ENCODE assay signal across 14 cellular contexts in genomic region chr13:46622013-46622917, GRCh38.
DNase-seq lines count a peak whose midpoint lies in the region; ATAC-seq and TF ChIP-seq lines count a peak whose summit lies in the region.
"Had no signal": no experiment of that assay in that cellular context is flagged by ENCODE, and none has a peak within 500 bp of the region (broad histone marks: within the 10 kb centered on the region; RNA-seq: fewer than 3 reads in every experiment).

No MANE protein-coding gene starts in this region.

- in situ Hi-C loops in G401 (cut with HindIII; ENCODE audit: low sequenced_read_pairs), result no loop called here

- DNase-seq in G401 (ENCODE audit: low spot score) (peak; percentile 46), NCI-H146 (lab: John Stamatoyannopoulos, UW) (peak; percentile 69), coronary artery (ENCODE audit: low spot score) (no peak), cerebellar nuclear complex (lab: John Stamatoyannopoulos, UW) (no peak), WTC11 (ENCODE audit: low spot score) (no peak)
- DNase-seq: activated CD4-positive, CD25-positive, alpha-beta regulatory T cell treated with anti-CD3 and anti-CD28 coated beads, Interleukin-2, amount 50 U/mL, for 72 hours; activated T-cell treated with anti-CD3 and anti-CD28 coated beads, Interleukin-2, amount 50 U/mL, for 24 hours; NCI-H510A; stimulated activated CD4-positive, alpha-beta T cell treated with anti-CD3 and anti-CD28 coated beads, Interleukin-4, amount 100 ng/mL, for 1 hour had no signal

- CTCF ChIA-PET in WTC11 (lab: Charles Lee), result interaction anchor here (0.6 to 2.7 kb wide), 7 partner anchors 15 to 125 kb away, joined by 3 to 10 read pairs (median 3); no protein-coding TSS in a partner anchor

- POLR2A ChIA-PET in WTC11 (lab: Charles Lee), result no interaction called here

- H3K27me3 Mint-ChIP-seq in nephron (ENCODE audit: low read depth) (no peaks in the 10 kb centered on the region), WTC11 (ENCODE audit: low read depth) (no peaks in the 10 kb centered on the region)
- H3K27me3 Mint-ChIP-seq: activated T-cell treated with anti-CD3 and anti-CD28 coated beads, Interleukin-2, amount 50 U/mL, for 24 hours; stimulated activated naive CD8-positive, alpha-beta T cell treated with anti-CD3 and anti-CD28 coated beads, Interleukin-15, Interleukin-2, amounts not matched to agents 100 ng/mL and 50 ng/mL, for 24 hours had no signal

- ATAC-seq in WTC11 (no peak), GM21723 (IDR thresholded peaks at IDR 0.05; ENCODE audit: unreplicated experiment) (no peak), GM19351 (IDR thresholded peaks at IDR 0.05; ENCODE audit: unreplicated experiment) (no peak)

- H3K27ac Mint-ChIP-seq in nephron (peak overlapping the region; percentile 66 to 73 (median 69)), WTC11 (no peak overlapping the region)
- H3K27ac Mint-ChIP-seq: activated T-cell treated with anti-CD3 and anti-CD28 coated beads, Interleukin-2, amount 50 U/mL, for 24 hours; stimulated activated naive CD8-positive, alpha-beta T cell treated with anti-CD3 and anti-CD28 coated beads, Interleukin-15, Interleukin-2, amounts not matched to agents 100 ng/mL and 50 ng/mL, for 24 hours had no signal

- peak overlapping the region in 1 of 3 experiments; percentile 14 for H3K4me3 Mint-ChIP-seq in nephron
- no peak overlapping the region for H3K4me3 Mint-ChIP-seq in WTC11
- H3K4me3 Mint-ChIP-seq: activated T-cell treated with anti-CD3 and anti-CD28 coated beads, Interleukin-2, amount 50 U/mL, for 24 hours; stimulated activated naive CD8-positive, alpha-beta T cell treated with anti-CD3 and anti-CD28 coated beads, Interleukin-15, Interleukin-2, amounts not matched to agents 100 ng/mL and 50 ng/mL, for 24 hours had no signal

- H3K4me1 Mint-ChIP-seq in nephron (peaks cover 58% of the 10 kb centered on the region), WTC11 (peaks cover 80% of the 10 kb centered on the region)

- H3K9me3 Mint-ChIP-seq in nephron (no peaks in the 10 kb centered on the region), WTC11 (no peaks in the 10 kb centered on the region)
- H3K9me3 Mint-ChIP-seq: activated T-cell treated with anti-CD3 and anti-CD28 coated beads, Interleukin-2, amount 50 U/mL, for 24 hours; stimulated activated naive CD8-positive, alpha-beta T cell treated with anti-CD3 and anti-CD28 coated beads, Interleukin-15, Interleukin-2, amounts not matched to agents 100 ng/mL and 50 ng/mL, for 24 hours had no signal

- no peak for TF ChIP-seq CTCF in coronary artery (IDR thresholded peaks at IDR 0.05)
- no peak for TF ChIP-seq CTCF in nephron (IDR thresholded peaks at IDR 0.05; ENCODE audit: unreplicated experiment in 3 of 3)
- no peak for TF ChIP-seq CTCF in WTC11 (IDR thresholded peaks at IDR 0.05)

- no peak overlapping the region for H3K27ac ChIP-seq in coronary artery
- H3K27ac ChIP-seq: C4-2B had no signal

- H3K4me3 ChIP-seq in coronary artery, result peak overlapping the region; percentile 16

- no peaks in the 10 kb centered on the region for H3K36me3 Mint-ChIP-seq in nephron (ENCODE audit: low read depth)
- no peaks in the 10 kb centered on the region for H3K36me3 Mint-ChIP-seq in WTC11

TF ChIP-seq in WTC11, 78 proteins besides CTCF, POLR2A, EP300 and RAD21 (continues in another document):
- TF ChIP-seq, protein P1, sequence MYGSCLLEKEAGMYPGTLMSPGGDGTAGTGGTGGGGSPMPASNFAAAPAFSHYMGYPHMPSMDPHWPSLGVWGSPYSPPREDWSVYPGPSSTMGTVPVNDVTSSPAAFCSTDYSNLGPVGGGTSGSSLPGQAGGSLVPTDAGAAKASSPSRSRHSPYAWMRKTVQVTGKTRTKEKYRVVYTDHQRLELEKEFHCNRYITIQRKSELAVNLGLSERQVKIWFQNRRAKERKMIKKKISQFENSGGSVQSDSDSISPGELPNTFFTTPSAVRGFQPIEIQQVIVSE (CRISPR knock-in tag; IDR thresholded peaks at IDR 0.05; ENCODE audit: borderline replicate concordance), result no peak
- TF ChIP-seq, protein P2, sequence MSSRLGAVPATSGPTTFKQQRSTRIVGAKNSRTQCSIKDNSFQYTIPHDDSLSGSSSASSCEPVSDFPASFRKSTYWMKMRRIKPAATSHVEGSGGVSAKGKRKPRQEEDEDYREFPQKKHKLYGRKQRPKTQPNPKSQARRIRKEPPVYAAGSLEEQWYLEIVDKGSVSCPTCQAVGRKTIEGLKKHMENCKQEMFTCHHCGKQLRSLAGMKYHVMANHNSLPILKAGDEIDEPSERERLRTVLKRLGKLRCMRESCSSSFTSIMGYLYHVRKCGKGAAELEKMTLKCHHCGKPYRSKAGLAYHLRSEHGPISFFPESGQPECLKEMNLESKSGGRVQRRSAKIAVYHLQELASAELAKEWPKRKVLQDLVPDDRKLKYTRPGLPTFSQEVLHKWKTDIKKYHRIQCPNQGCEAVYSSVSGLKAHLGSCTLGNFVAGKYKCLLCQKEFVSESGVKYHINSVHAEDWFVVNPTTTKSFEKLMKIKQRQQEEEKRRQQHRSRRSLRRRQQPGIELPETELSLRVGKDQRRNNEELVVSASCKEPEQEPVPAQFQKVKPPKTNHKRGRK (CRISPR knock-in tag; IDR thresholded peaks at IDR 0.05; ENCODE audit: borderline replicate concordance), result no peak
- TF ChIP-seq RORB (CRISPR knock-in tag; IDR thresholded peaks at IDR 0.05), result no peak
- TF ChIP-seq PRDM15 (CRISPR knock-in tag; IDR thresholded peaks at IDR 0.05), result no peak
- TF ChIP-seq, protein P3, sequence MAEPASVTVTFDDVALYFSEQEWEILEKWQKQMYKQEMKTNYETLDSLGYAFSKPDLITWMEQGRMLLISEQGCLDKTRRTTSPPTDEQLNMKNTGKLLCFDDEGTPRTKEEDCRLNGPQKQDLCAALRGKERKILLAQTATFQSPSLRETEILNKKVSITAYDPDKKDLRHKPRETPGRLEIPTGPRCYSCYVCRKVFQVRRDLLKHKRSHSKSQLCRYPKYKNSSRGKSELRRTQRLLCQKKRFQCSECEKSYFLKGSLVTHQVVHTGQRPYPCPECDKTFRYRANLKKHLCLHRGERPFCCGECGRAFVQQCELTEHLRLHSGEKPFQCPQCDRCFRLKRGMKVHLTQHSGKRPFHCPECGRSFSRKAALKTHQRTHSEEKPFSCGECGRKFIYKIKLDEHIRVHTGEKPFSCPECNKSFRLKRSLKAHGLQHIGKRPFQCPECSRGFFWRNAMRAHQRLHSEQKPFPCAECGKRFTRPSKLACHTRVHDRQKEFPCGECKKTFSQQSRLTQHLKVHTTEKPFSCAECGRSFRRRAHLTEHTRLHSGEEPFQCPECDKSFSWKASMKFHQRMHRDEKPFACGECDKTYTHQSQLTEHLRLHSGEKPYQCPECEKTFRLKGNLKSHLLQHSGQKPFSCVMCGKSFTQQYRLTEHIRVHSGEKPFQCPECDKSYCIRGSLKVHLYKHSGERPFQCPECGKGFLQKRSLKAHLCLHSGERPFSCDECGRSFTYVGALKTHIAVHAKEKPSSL (CRISPR knock-in tag; conservative IDR thresholded peaks at IDR 0.05), result no peak
- no peak for TF ChIP-seq ZNF263 (CRISPR knock-in tag; IDR thresholded peaks at IDR 0.05; ENCODE audit: low read depth)
- TF ChIP-seq, protein P4, sequence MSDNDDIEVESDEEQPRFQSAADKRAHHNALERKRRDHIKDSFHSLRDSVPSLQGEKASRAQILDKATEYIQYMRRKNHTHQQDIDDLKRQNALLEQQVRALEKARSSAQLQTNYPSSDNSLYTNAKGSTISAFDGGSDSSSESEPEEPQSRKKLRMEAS (CRISPR knock-in tag; IDR thresholded peaks at IDR 0.05), result no peak

Comparison
In these comparisons a context has a peak if more than half of its experiments do, and no peak if none do; other contexts are left out.
1. DNase-seq: peak in G401 (single experiment) and NCI-H146 (single experiment); none in coronary artery (single experiment), cerebellar nuclear complex (0 of 2) and WTC11 (single experiment).